9 cellular contexts compared by ENCODE assay signal in the genomic region with DNA sequence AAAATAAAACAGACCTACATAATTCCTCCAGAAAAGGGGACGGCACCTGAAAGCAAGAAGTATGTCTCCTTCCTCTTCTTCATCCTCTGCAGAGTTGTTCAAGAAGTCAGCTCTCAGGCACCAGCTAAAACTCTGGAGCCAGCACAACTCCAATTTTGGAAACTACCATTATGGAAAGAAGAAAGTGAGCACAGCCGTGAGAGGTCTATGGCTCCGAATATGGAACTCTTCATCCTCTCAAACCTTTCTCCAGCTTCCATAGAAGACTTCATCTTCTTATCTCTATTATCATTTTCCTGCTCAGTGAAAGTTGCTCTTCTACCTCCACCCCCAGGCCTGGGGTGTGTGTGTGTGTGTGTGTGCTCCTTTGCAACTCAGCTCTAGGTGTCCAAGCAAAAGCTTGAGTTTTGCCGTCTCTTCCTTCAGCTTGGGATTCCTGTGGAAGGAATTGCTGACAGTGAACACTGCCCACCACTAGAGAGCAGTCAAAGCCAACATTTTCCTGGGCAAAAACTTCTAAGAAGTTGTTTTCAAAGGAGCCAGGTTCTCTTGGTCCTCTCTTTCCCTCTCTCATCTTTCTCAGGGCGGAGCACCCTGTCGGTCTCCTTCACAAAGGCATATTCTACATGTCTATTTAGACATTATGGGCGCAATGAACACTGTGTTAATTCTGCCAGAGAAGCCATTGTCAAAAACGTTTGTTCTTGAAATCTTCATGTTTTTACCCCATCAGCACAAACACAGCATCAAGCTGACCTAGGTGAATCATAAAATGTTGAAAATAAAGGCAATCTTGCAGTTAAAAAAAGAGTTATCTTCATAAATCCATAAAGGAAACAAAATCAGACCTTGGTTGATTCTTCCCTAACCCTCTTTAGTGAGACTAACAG.
DNase-seq lines count a peak whose midpoint lies in the region; ATAC-seq and TF ChIP-seq lines count a peak whose summit lies in the region.
"Had no signal": no experiment of that assay in that cellular context is flagged by ENCODE, and none has a peak within 500 bp of the region (broad histone marks: within the 10 kb centered on the region; RNA-seq: fewer than 3 reads in every experiment).

No MANE protein-coding gene starts in this region.

- H3K4me3 ChIP-seq in SK-N-SH (ENCODE audit: low read depth in 2 of 2, low read length in 1 of 2) (peak overlapping the region in 1 of 2 experiments; percentile 35; a peak in 1 of 4 replicates), fibroblast of pulmonary artery (replicated peaks; ENCODE audit: low read depth, low read length) (no peak overlapping the region), osteoblast (ENCODE audit: insufficient read depth, low read length) (no peak overlapping the region)
- H3K4me3 ChIP-seq in CD8-positive, alpha-beta T cell (ENCODE audit: low read depth, low read length): no peak overlapping the region

- H3K9me3 ChIP-seq in SK-N-SH (peaks cover 10% of the 10 kb centered on the region; the same call in 1 of the 2 replicates), osteoblast (ENCODE audit: low read depth, low read length) (no peaks in the 10 kb centered on the region)
- H3K9me3 ChIP-seq in CD8-positive, alpha-beta T cell (ENCODE audit: low read length): no peaks in the 10 kb centered on the region

- DNase-seq in DMS153 treated with DMSO at 0.1 percent for 48 hours (lab: John Stamatoyannopoulos, UW; ENCODE audit: unreplicated experiment): peak; percentile 11
- no peak for DNase-seq in DMS153 (lab: John Stamatoyannopoulos, UW)
- peak; percentile 23 for DNase-seq in SK-N-SH
- DNase-seq in fibroblast of pulmonary artery (ENCODE audit: low read depth): peak; percentile 71
- DNase-seq in osteoblast (ENCODE audit: insufficient read length, low spot score, missing footprints): no peak
- no peak for DNase-seq in CD8-positive, alpha-beta T cell

- CTCF ChIA-PET in SK-N-SH (lab: Yijun Ruan, JAX): interaction anchor here (0.6 to 1.9 kb wide), 35 partner anchors 9 to 1122 kb away, joined by 3 to 37 read pairs (median 3); no protein-coding TSS in a partner anchor
- CTCF ChIA-PET in CD8-positive, alpha-beta T cell (lab: Charles Lee): no interaction called here

- H3K9ac ChIP-seq in SK-N-SH: no peak overlapping the region

- intact Hi-C loops in CD8-positive, alpha-beta T cell (cut with DNase I, micrococcal nuclease): loop anchor here in 1 of 2 experiments (2.0 kb wide), 1 partner anchor 931 kb away; no protein-coding TSS in a partner anchor

- no peaks in the 10 kb centered on the region for H3K4me1 Mint-ChIP-seq in CD8-positive, alpha-beta T cell (ENCODE audit: low read depth)
- no peaks in the 10 kb centered on the region for H3K4me1 Mint-ChIP-seq in activated T-helper 17 cell treated with anti-CD3 and anti-CD28 coated beads, Interleukin-2, amount 50 U/mL, for 72 hours
- H3K4me1 Mint-ChIP-seq: B cell had no signal

- H2AFZ ChIP-seq in SK-N-SH (ENCODE audit: low read depth) (peak overlapping the region; percentile 77; the same call in 1 of the 2 replicates), osteoblast (ENCODE audit: low read length) (peak overlapping the region; percentile 61)

- H3K27ac ChIP-seq in SK-N-SH (ENCODE audit: low read depth in 2 of 2, low read length in 1 of 2) (no peak overlapping the region; a peak in 1 of 4 replicates), osteoblast (ENCODE audit: low read depth, low read length) (no peak overlapping the region)
- no peak overlapping the region for H3K27ac ChIP-seq in CD8-positive, alpha-beta T cell (ENCODE audit: low read depth, low read length)

- no peaks in the 10 kb centered on the region for H3K9me2 ChIP-seq in SK-N-SH

- H3K27me3 Mint-ChIP-seq in CD8-positive, alpha-beta T cell (ENCODE audit: low read depth): no peaks in the 10 kb centered on the region
- H3K27me3 Mint-ChIP-seq in activated T-helper 17 cell treated with anti-CD3 and anti-CD28 coated beads, Interleukin-2, amount 50 U/mL, for 72 hours: peaks cover 3% of the 10 kb centered on the region
- H3K27me3 Mint-ChIP-seq: B cell had no signal

- POLR2A ChIA-PET in SK-N-SH (lab: Yijun Ruan, JAX): no interaction called here
- POLR2A ChIA-PET in CD8-positive, alpha-beta T cell (lab: Charles Lee): no interaction called here

- 9% methylated on average over 8 of the region's 8 CpGs for WGBS in SK-N-SH (ENCODE audit: low lambda C conversion rate)

- H3K4me3 Mint-ChIP-seq in CD8-positive, alpha-beta T cell: no peak overlapping the region
- H3K4me3 Mint-ChIP-seq in activated T-helper 17 cell treated with anti-CD3 and anti-CD28 coated beads, Interleukin-2, amount 50 U/mL, for 72 hours: no peak overlapping the region
- H3K4me3 Mint-ChIP-seq: B cell had no signal

- no peaks in the 10 kb centered on the region for H3K27me3 ChIP-seq in SK-N-SH (ENCODE audit: insufficient read depth)
- H3K27me3 ChIP-seq in osteoblast (ENCODE audit: insufficient read depth, low read length): no peaks in the 10 kb centered on the region
- no peaks in the 10 kb centered on the region for H3K27me3 ChIP-seq in CD8-positive, alpha-beta T cell (ENCODE audit: insufficient read depth, low read length)

- no peak overlapping the region for H3K27ac Mint-ChIP-seq in CD8-positive, alpha-beta T cell
- H3K27ac Mint-ChIP-seq in activated T-helper 17 cell treated with anti-CD3 and anti-CD28 coated beads, Interleukin-2, amount 50 U/mL, for 72 hours: no peak overlapping the region
- H3K27ac Mint-ChIP-seq: B cell had no signal

- H3K79me2 ChIP-seq in SK-N-SH (ENCODE audit: insufficient read depth) (no peaks in the 10 kb centered on the region), osteoblast (ENCODE audit: insufficient read depth, low read length) (no peaks in the 10 kb centered on the region)

- H4K20me1 ChIP-seq in SK-N-SH (ENCODE audit: insufficient read depth): no peaks in the 10 kb centered on the region
- no peaks in the 10 kb centered on the region for H4K20me1 ChIP-seq in osteoblast (ENCODE audit: insufficient read depth, low read length)

- no peak for TF ChIP-seq EP300 in SK-N-SH (IDR thresholded peaks at IDR 0.05; ENCODE audit: borderline replicate concordance in 1 of 2, low read depth in 1 of 2, low read length in 1 of 2)

- no peaks in the 10 kb centered on the region for H3K36me3 Mint-ChIP-seq in CD8-positive, alpha-beta T cell
- H3K36me3 Mint-ChIP-seq in activated T-helper 17 cell treated with anti-CD3 and anti-CD28 coated beads, Interleukin-2, amount 50 U/mL, for 72 hours (ENCODE audit: low read depth): no peaks in the 10 kb centered on the region

- H3K36me3 ChIP-seq in SK-N-SH (replicated peaks in 1 of 2; ENCODE audit: control insufficient read depth in 1 of 2, insufficient read depth in 2 of 2, low read length in 1 of 2) (no peaks in the 10 kb centered on the region), osteoblast (ENCODE audit: insufficient read depth, low read length) (no peaks in the 10 kb centered on the region)
- H3K36me3 ChIP-seq in CD8-positive, alpha-beta T cell (ENCODE audit: insufficient read depth, low read length): no peaks in the 10 kb centered on the region

- no peaks in the 10 kb centered on the region for H3F3A ChIP-seq in SK-N-SH (replicated peaks; ENCODE audit: insufficient read depth)

- TF ChIP-seq CTCF in LNCAP (IDR thresholded peaks at IDR 0.05) (peak; percentile 83), SK-N-SH (IDR thresholded peaks at IDR 0.05) (peak; percentile 83), fibroblast of pulmonary artery (IDR thresholded peaks at IDR 0.05; ENCODE audit: low read length, missing control alignments) (peak; percentile 81), osteoblast (IDR thresholded peaks at IDR 0.05; ENCODE audit: extremely low read depth, low read depth, low read length) (peak; percentile 81)
- TF ChIP-seq CTCF in CD8-positive, alpha-beta T cell (IDR thresholded peaks at IDR 0.05): no peak

- H3K9me3 Mint-ChIP-seq in CD8-positive, alpha-beta T cell: no peaks in the 10 kb centered on the region
- H3K9me3 Mint-ChIP-seq in activated T-helper 17 cell treated with anti-CD3 and anti-CD28 coated beads, Interleukin-2, amount 50 U/mL, for 72 hours: no peaks in the 10 kb centered on the region

- H3K4me1 ChIP-seq in SK-N-SH (ENCODE audit: control insufficient read depth in 1 of 2, insufficient read depth in 2 of 2, low read depth in 1 of 2, low read length in 1 of 2) (no peaks in the 10 kb centered on the region), osteoblast (ENCODE audit: insufficient read depth, low read length) (peaks cover 12% of the 10 kb centered on the region)
- no peaks in the 10 kb centered on the region for H3K4me1 ChIP-seq in CD8-positive, alpha-beta T cell (ENCODE audit: insufficient read depth, low read length)

- H3K4me2 ChIP-seq in SK-N-SH: peak overlapping the region; percentile 71
- H3K4me2 ChIP-seq in osteoblast (ENCODE audit: insufficient read depth, low read length): peak overlapping the region; percentile 67

- TF ChIP-seq RAD21 in SK-N-SH (IDR thresholded peaks at IDR 0.05; ENCODE audit: low read length): peak; percentile 86

- ATAC-seq in CD8-positive, alpha-beta T cell: no peak
- no peak for ATAC-seq in activated T-helper 17 cell treated with anti-CD3 and anti-CD28 coated beads, Interleukin-2, amount 50 U/mL, for 72 hours (replicated peaks)

TF ChIP-seq in SK-N-SH, 30 proteins besides CTCF, POLR2A, EP300 and RAD21:
- TF ChIP-seq ELF1 (IDR thresholded peaks at IDR 0.05): no peak
- peak; percentile 88 for TF ChIP-seq SMC3 (IDR thresholded peaks at IDR 0.05; ENCODE audit: low read depth, low read length)
- no peak for TF ChIP-seq NFIC (IDR thresholded peaks at IDR 0.05; ENCODE audit: borderline replicate concordance)
- no peak for TF ChIP-seq JUND (IDR thresholded peaks at IDR 0.05)
- no peak for TF ChIP-seq CHD2 (IDR thresholded peaks at IDR 0.05; ENCODE audit: low read length, partially characterized antibody)
- no peak for TF ChIP-seq FOXJ3 (CRISPR knock-in tag; IDR thresholded peaks at IDR 0.05)
TF ChIP-seq in SK-N-SH: peak in this region for 1.

Comparison
In these comparisons a context has a peak if more than half of its experiments do, and no peak if none do; other contexts are left out.
1. DNase-seq: peak in DMS153 treated with DMSO at 0.1 percent for 48 hours (single experiment), SK-N-SH (single experiment) and fibroblast of pulmonary artery (single experiment); none in DMS153 (single experiment), osteoblast (single experiment) and CD8-positive, alpha-beta T cell (0 of 7).